ENCODE assay signal across 19 cellular contexts in the genomic region with DNA sequence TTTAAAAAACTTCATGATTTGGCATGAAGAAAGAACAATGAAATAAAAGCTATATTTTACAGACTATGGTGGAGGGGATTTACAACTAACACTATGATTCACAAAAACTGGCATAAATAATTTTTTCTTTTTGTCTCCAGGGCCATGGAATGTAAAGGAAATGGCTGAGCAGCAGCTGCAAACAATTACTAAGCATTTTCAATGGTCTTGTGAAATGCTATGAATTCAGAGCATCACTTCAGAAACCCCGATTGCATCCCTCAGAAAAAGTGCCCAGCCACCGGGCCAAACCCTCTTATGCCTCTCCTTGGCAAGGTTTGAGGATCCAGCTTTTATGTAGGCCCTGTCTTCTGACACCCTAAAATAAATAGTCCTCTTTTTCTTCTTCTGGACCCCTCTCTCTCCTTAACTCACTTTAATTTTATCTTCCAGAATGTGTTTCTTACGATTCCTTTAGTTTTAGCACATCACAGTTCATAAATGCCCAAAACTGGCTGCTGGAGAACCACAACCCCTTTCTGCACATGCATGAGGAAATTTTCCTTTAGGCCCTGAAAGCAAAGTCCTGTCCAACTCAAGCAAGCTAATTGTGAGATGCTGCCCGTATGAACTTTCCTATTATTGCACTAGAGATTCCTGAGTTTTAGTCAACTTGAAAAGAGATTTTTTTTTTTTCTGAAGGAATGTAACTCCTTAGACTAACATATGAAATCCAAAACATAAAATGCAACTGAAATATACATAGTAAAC. TPM values are rescaled to one million over a fixed set of nuclear protein-coding genes. Genes with fewer than 3 reads are reported as not detected.
DNase-seq lines count a peak whose midpoint lies in the region; ATAC-seq, FAIRE-seq and TF ChIP-seq lines count a peak whose summit lies in the region.
"Had no signal": no experiment of that assay in that cellular context is flagged by ENCODE, and none has a peak within 500 bp of the region (broad histone marks: within the 10 kb centered on the region; RNA-seq: fewer than 3 reads in every experiment).

No MANE protein-coding gene starts in this region.

- ATAC-seq in aorta (ENCODE audit: low FRiP score) = peak; percentile 23
- no peak for ATAC-seq in naive thymus-derived CD4-positive, alpha-beta T cell
- ATAC-seq: activated CD8-positive, alpha-beta memory T cell treated with anti-CD3 and anti-CD28 coated beads, Interleukin-2, amount 10 ng/mL, durations not matched to agents 7 days and 5 days; esophagus mucosa; lower lobe of right lung; stimulated activated naive CD8-positive, alpha-beta T cell treated with anti-CD3 and anti-CD28 coated beads, Interleukin-15, Interleukin-2, amounts not matched to agents 100 U/mL and 50 U/mL, for 24 hours had no signal

- H3K27me3 ChIP-seq in aorta (ENCODE audit: control insufficient read depth in 1 of 2, insufficient read depth in 2 of 2, low read length in 1 of 2) = no peaks in the 10 kb centered on the region
- H3K27me3 ChIP-seq in spleen (replicated peaks in 1 of 7) = no peaks in the 10 kb centered on the region
- no peaks in the 10 kb centered on the region for H3K27me3 ChIP-seq in naive thymus-derived CD4-positive, alpha-beta T cell (ENCODE audit: control insufficient read depth in 2 of 2, insufficient read depth in 2 of 2, low read length in 2 of 2)
- H3K27me3 ChIP-seq: neural progenitor cell had no signal

- DNase-seq in H54 (ENCODE audit: insufficient read length, low spot score) (no peak), amniotic stem cell (lab: John Stamatoyannopoulos, UW) (peak; percentile 74), fibroblast of the conjunctiva (ENCODE audit: low read depth) (peak; percentile 71), aorta (no peak), spleen (no peak), SHP77 (lab: John Stamatoyannopoulos, UW) (no peak)
- no peak for DNase-seq in naive thymus-derived CD4-positive, alpha-beta T cell
- DNase-seq: activated CD8-positive, alpha-beta memory T cell treated with anti-CD3 and anti-CD28 coated beads, Interleukin-2, amount 10 ng/mL, durations not matched to agents 7 days and 5 days; activated naive CD4-positive, alpha-beta T cell treated with anti-CD3 and anti-CD28 coated beads, Interleukin-2, amount 10 ng/mL, durations not matched to agents 7 days and 5 days; H7; lower lobe of right lung; NCI-H2029; SIG-M5; stimulated activated naive CD8-positive, alpha-beta T cell treated with anti-CD3 and anti-CD28 coated beads, Interleukin-15, Interleukin-2, amounts not matched to agents 100 U/mL and 50 U/mL, for 24 hours; WERI-Rb-1 had no signal

- peaks cover 0 to 1% (median 0%) of the 10 kb centered on the region in 7 donors for H3K4me1 Mint-ChIP-seq in naive thymus-derived CD4-positive, alpha-beta T cell
- H3K4me1 Mint-ChIP-seq: activated CD8-positive, alpha-beta memory T cell treated with anti-CD3 and anti-CD28 coated beads, Interleukin-2, amount 10 ng/mL, durations not matched to agents 7 days and 5 days; activated naive CD4-positive, alpha-beta T cell treated with anti-CD3 and anti-CD28 coated beads, Interleukin-2, amount 10 ng/mL, durations not matched to agents 7 days and 5 days had no signal

- H3K4me3 ChIP-seq in aorta (ENCODE audit: low read length in 2 of 2) (no peak overlapping the region), spleen (no peak overlapping the region)
- H3K4me3 ChIP-seq in naive thymus-derived CD4-positive, alpha-beta T cell (ENCODE audit: low read length) = no peak overlapping the region
- H3K4me3 ChIP-seq: lower lobe of right lung, neural progenitor cell had no signal

- H3K9me3 Mint-ChIP-seq in naive thymus-derived CD4-positive, alpha-beta T cell = peaks cover 0 to 2% (median 0%) of the 10 kb centered on the region in 11 donors
- H3K9me3 Mint-ChIP-seq: activated naive CD4-positive, alpha-beta T cell treated with anti-CD3 and anti-CD28 coated beads, Interleukin-2, amount 10 ng/mL, durations not matched to agents 7 days and 5 days; neural progenitor cell had no signal

- TF ChIP-seq POLR2A in H54 (IDR thresholded peaks at IDR 0.05; ENCODE audit: low read depth, low read length) (no peak), spleen (IDR thresholded peaks at IDR 0.05) (no peak)

- peak; percentile 66 for FAIRE-seq in H54 (lab: Jason Lieb, UNC)
- FAIRE-seq: G401.6, GM18507 had no signal

- intact Hi-C loops in aorta (cut with DNase I) = no loop called here
- intact Hi-C loops in spleen (cut with DNase I; ENCODE audit: low total_unique reads) = no loop called here
- intact Hi-C loops in naive thymus-derived CD4-positive, alpha-beta T cell (cut with micrococcal nuclease) = no loop called here

- TF ChIP-seq CTCF in spleen (IDR thresholded peaks at IDR 0.05 in 8 of 11, conservative IDR thresholded peaks at IDR 0.05 in 3 of 11) = no peak

- H3K4me1 ChIP-seq in aorta (ENCODE audit: control insufficient read depth in 1 of 2, insufficient read depth in 2 of 2, low read length in 2 of 2) (peaks cover 0 to 1% of the 10 kb centered on the region in 2 donors), spleen (peaks cover 0 to 5% (median 0%) of the 10 kb centered on the region in 6 donors)
- H3K4me1 ChIP-seq in naive thymus-derived CD4-positive, alpha-beta T cell (ENCODE audit: control insufficient read depth in 2 of 2, insufficient read depth in 2 of 2, low read length in 2 of 2) = no peaks in the 10 kb centered on the region
- H3K4me1 ChIP-seq: lower lobe of right lung, neural progenitor cell had no signal

- peaks cover 0 to 15% (median 11%) of the 10 kb centered on the region in 5 donors for H3K27me3 Mint-ChIP-seq in naive thymus-derived CD4-positive, alpha-beta T cell

- no peaks in the 10 kb centered on the region for H3K36me3 Mint-ChIP-seq in naive thymus-derived CD4-positive, alpha-beta T cell
- H3K36me3 Mint-ChIP-seq: activated CD8-positive, alpha-beta memory T cell treated with anti-CD3 and anti-CD28 coated beads, Interleukin-2, amount 10 ng/mL, durations not matched to agents 7 days and 5 days; activated naive CD4-positive, alpha-beta T cell treated with anti-CD3 and anti-CD28 coated beads, Interleukin-2, amount 10 ng/mL, durations not matched to agents 7 days and 5 days; neural progenitor cell had no signal

- H3K36me3 ChIP-seq in aorta (ENCODE audit: control insufficient read depth in 1 of 2, insufficient read depth in 2 of 2, low read length in 1 of 2) = no peaks in the 10 kb centered on the region
- no peaks in the 10 kb centered on the region for H3K36me3 ChIP-seq in spleen
- H3K36me3 ChIP-seq in naive thymus-derived CD4-positive, alpha-beta T cell (ENCODE audit: control insufficient read depth in 2 of 3, insufficient read depth in 3 of 3, low read length in 3 of 3) = no peaks in the 10 kb centered on the region
- H3K36me3 ChIP-seq: lower lobe of right lung, neural progenitor cell, WERI-Rb-1 had no signal

- no peak overlapping the region for H3K27ac Mint-ChIP-seq in naive thymus-derived CD4-positive, alpha-beta T cell
- H3K27ac Mint-ChIP-seq: activated CD8-positive, alpha-beta memory T cell treated with anti-CD3 and anti-CD28 coated beads, Interleukin-2, amount 10 ng/mL, durations not matched to agents 7 days and 5 days; activated naive CD4-positive, alpha-beta T cell treated with anti-CD3 and anti-CD28 coated beads, Interleukin-2, amount 10 ng/mL, durations not matched to agents 7 days and 5 days; neural progenitor cell had no signal

- no peak overlapping the region for H3K4me3 Mint-ChIP-seq in naive thymus-derived CD4-positive, alpha-beta T cell
- H3K4me3 Mint-ChIP-seq: activated CD8-positive, alpha-beta memory T cell treated with anti-CD3 and anti-CD28 coated beads, Interleukin-2, amount 10 ng/mL, durations not matched to agents 7 days and 5 days; activated naive CD4-positive, alpha-beta T cell treated with anti-CD3 and anti-CD28 coated beads, Interleukin-2, amount 10 ng/mL, durations not matched to agents 7 days and 5 days; neural progenitor cell had no signal

- H3K27ac ChIP-seq in aorta (ENCODE audit: low read depth in 1 of 2, low read length in 2 of 2) = no peak overlapping the region
- H3K27ac ChIP-seq in spleen = no peak overlapping the region
- no peak overlapping the region for H3K27ac ChIP-seq in naive thymus-derived CD4-positive, alpha-beta T cell (ENCODE audit: low read depth, low read length)
- H3K27ac ChIP-seq: lower lobe of right lung, neural progenitor cell, WERI-Rb-1 had no signal

- POLR2A ChIA-PET in naive thymus-derived CD4-positive, alpha-beta T cell (lab: Charles Lee) = no interaction called here

- CTCF ChIA-PET in naive thymus-derived CD4-positive, alpha-beta T cell (lab: Charles Lee) = interaction anchor here (0.7 kb wide), 1 partner anchor 80 kb away, joined by 3 read pairs; no protein-coding TSS in a partner anchor

- 27 to 36% methylated on average over 4 of the region's 4 CpGs for WGBS in aorta, 2 donors
- 64 to 78% (median 70%) methylated on average over 4 of the region's 4 CpGs for WGBS in spleen, 5 donors

- H3K9me3 ChIP-seq in aorta (ENCODE audit: control insufficient read depth, low read length) (no peaks in the 10 kb centered on the region), spleen (no peaks in the 10 kb centered on the region)
- H3K9me3 ChIP-seq in naive thymus-derived CD4-positive, alpha-beta T cell (ENCODE audit: control insufficient read depth in 2 of 3, low read length in 3 of 3) = no peaks in the 10 kb centered on the region
- H3K9me3 ChIP-seq: lower lobe of right lung had no signal

RNA-seq across cellular contexts. Expression of a gene that starts 51.9 kb away (rescaled TPM):
- total RNA-seq in aorta (100 to 1,000 TPM; 119 to 255 TPM), spleen (100 to 1,000 TPM in 6 of 7 donors, 10 to 100 TPM in 1; 62.9 to 206 (median 135) TPM)
- polyA plus RNA-seq in aorta (10 to 100 TPM; 21.9 to 36.3 TPM), spleen (10 to 100 TPM; 19.4 to 44.7 (median 21.6) TPM)
- total RNA-seq in naive thymus-derived CD4-positive, alpha-beta T cell = 1 to 10 TPM in 4 of 5 experiments, not detected in 1; 1.0 to 6.3 (median 5.8) TPM
- not detected for polyA plus RNA-seq in naive thymus-derived CD4-positive, alpha-beta T cell
- total RNA-seq: activated CD8-positive, alpha-beta memory T cell treated with anti-CD3 and anti-CD28 coated beads, Interleukin-2, amount 10 ng/mL, durations not matched to agents 7 days and 5 days had no signal

Comparison
In these comparisons a context has a peak if more than half of its experiments do, and no peak if none do; other contexts are left out.
1. DNase-seq: peak in amniotic stem cell (single experiment) and fibroblast of the conjunctiva (single experiment); none in H54 (single experiment), aorta (0 of 2), spleen (single experiment), SHP77 (0 of 2) and naive thymus-derived CD4-positive, alpha-beta T cell (0 of 9).
2. RNA of a gene that starts 51.9 kb away (total RNA-seq): 119 to 255 TPM in aorta and 62.9 to 206 TPM in spleen; 1.0 to 6.3 TPM in naive thymus-derived CD4-positive, alpha-beta T cell; every median in the first group is over 4 times any median in the second.